18 cellular contexts compared by ENCODE assay signal in genomic region chr21:43005635-43006034, GRCh38.
"Had no signal": no experiment of that assay in that cellular context is flagged by ENCODE, and none has a peak within 500 bp of the region (broad histone marks: within the 10 kb centered on the region; RNA-seq: fewer than 3 reads in every experiment).

No MANE protein-coding gene starts in this region.

- ATAC-seq: left ventricle myocardium superior; stimulated activated naive B cell treated with anti-CD40 and anti-IgM and Interleukin-4, amounts not matched to agents 10 μg/mL and 1 μg/mL and 100 μg/mL, for 72 hours had no signal

- H3K4me1 Mint-ChIP-seq: activated B cell treated with CpG ODN at 0.5 μM for 24 hours, neural progenitor cell had no signal

- H3K27me3 ChIP-seq: colonic mucosa, esophagus squamous epithelium, neural progenitor cell, tibial nerve had no signal

- H3K36me3 ChIP-seq: colonic mucosa, neural progenitor cell had no signal

- H3K4me3 ChIP-seq: colonic mucosa, esophagus squamous epithelium, neural progenitor cell, tibial nerve had no signal

- FAIRE-seq: endothelial cell of umbilical vein had no signal

- H3K9me3 Mint-ChIP-seq: activated B cell treated with CpG ODN at 0.5 μM for 24 hours, mesothelial cell of epicardium had no signal

- DNase-seq: activated B cell treated with CpG ODN at 0.5 μM for 24 hours; activated CD4-positive, alpha-beta T cell treated with anti-CD3 and anti-CD28 coated beads, Interleukin-2, amount 10 ng/mL, durations not matched to agents 24 days and 14 days; activated CD8-positive, alpha-beta memory T cell treated with anti-CD3 and anti-CD28 coated beads for 24 hours; activated gamma-delta T cell treated with Interleukin-2 at 50 U/mL for 16 hours; amniotic stem cell; caudate nucleus; colonic mucosa; esophagus squamous epithelium; left ventricle myocardium superior; retina; stimulated activated CD4-positive, alpha-beta T cell treated with anti-CD3 and anti-CD28 coated beads, Interleukin-2, amount 100 ng/mL, for 48 hours; stimulated activated naive B cell treated with anti-CD40 and anti-IgM and Interleukin-4, amounts not matched to agents 10 μg/mL and 1 μg/mL and 100 μg/mL, for 72 hours; T-helper 2 cell had no signal

- H3K4me1 ChIP-seq: colonic mucosa, neural progenitor cell had no signal

- H3K4me3 Mint-ChIP-seq: activated B cell treated with CpG ODN at 0.5 μM for 24 hours; activated CD4-positive, alpha-beta T cell treated with anti-CD3 and anti-CD28 coated beads, Interleukin-2, amount 10 ng/mL, durations not matched to agents 24 days and 14 days; activated naive CD8-positive, alpha-beta T cell; mesothelial cell of epicardium; neural progenitor cell; stimulated activated naive B cell treated with anti-CD40 and anti-IgM and Interleukin-4, amounts not matched to agents 10 μg/mL and 1 μg/mL and 100 μg/mL, for 72 hours had no signal

- H3K9me3 ChIP-seq: colonic mucosa, esophagus squamous epithelium, tibial nerve had no signal

- H3K27ac Mint-ChIP-seq: activated B cell treated with CpG ODN at 0.5 μM for 24 hours; activated CD4-positive, alpha-beta T cell treated with anti-CD3 and anti-CD28 coated beads, Interleukin-2, amount 10 ng/mL, durations not matched to agents 24 days and 14 days; activated naive CD8-positive, alpha-beta T cell; neural progenitor cell; stimulated activated naive B cell treated with anti-CD40 and anti-IgM and Interleukin-4, amounts not matched to agents 10 μg/mL and 1 μg/mL and 100 μg/mL, for 72 hours had no signal

- H3K27me3 Mint-ChIP-seq: activated B cell treated with CpG ODN at 0.5 μM for 24 hours; activated CD4-positive, alpha-beta T cell treated with anti-CD3 and anti-CD28 coated beads, Interleukin-2, amount 10 ng/mL, durations not matched to agents 24 days and 14 days; activated naive CD8-positive, alpha-beta T cell; stimulated activated naive B cell treated with anti-CD40 and anti-IgM and Interleukin-4, amounts not matched to agents 10 μg/mL and 1 μg/mL and 100 μg/mL, for 72 hours had no signal

- H3K9ac ChIP-seq: neural progenitor cell had no signal

- H3K27ac ChIP-seq: colonic mucosa, esophagus squamous epithelium, neural progenitor cell, tibial nerve had no signal
